ENCODE assay signal across 1 cellular context in the genomic region with DNA sequence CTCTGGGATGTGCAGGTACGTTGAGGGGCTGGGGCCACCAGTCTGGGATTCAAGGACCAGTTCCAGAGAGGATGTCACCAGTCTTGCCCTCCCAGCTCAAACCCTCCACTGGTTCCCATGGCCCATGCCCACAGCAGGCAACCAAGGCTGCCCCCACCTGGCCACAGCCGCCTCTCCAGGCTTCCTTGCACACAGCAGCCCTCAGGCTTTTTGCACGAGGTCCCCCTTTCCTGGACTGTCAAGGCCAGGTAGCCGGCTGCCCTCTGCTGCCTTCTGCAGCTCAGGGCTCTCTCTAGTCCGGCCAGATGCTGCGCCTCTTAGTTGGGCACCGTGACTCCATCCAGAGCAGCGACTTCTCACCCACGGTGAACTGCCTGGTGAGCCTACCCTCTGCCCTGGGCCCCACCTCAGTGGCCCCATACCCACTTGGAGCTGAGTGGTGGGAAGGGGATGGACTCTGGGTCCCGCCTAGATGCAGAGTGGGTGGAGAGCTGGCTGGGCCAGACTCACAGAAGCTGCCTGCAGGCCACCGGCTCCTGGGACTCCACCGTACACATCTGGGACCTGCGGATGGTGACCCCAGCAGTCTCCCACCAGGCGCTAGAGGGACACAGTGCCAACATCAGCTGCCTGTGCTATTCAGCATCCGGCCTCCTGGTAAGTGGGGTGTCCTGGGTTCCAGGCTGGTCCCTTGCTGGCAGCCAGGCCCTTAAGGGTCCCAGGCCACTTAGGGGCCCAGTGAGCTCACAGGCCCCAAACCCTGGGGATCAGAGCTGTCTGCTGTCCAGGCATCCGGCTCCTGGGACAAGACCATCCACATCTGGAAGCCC.
A peak's percentile ranks its signal among the peaks of the same experiment; 100 is the strongest.
TF ChIP-seq lines count a peak whose summit lies in the region.

No MANE protein-coding gene starts in this region.

TF ChIP-seq in HepG2, 621 proteins besides CTCF, POLR2A, EP300 and RAD21 (continued from another document and continues in another):
- TF ChIP-seq, protein P1, sequence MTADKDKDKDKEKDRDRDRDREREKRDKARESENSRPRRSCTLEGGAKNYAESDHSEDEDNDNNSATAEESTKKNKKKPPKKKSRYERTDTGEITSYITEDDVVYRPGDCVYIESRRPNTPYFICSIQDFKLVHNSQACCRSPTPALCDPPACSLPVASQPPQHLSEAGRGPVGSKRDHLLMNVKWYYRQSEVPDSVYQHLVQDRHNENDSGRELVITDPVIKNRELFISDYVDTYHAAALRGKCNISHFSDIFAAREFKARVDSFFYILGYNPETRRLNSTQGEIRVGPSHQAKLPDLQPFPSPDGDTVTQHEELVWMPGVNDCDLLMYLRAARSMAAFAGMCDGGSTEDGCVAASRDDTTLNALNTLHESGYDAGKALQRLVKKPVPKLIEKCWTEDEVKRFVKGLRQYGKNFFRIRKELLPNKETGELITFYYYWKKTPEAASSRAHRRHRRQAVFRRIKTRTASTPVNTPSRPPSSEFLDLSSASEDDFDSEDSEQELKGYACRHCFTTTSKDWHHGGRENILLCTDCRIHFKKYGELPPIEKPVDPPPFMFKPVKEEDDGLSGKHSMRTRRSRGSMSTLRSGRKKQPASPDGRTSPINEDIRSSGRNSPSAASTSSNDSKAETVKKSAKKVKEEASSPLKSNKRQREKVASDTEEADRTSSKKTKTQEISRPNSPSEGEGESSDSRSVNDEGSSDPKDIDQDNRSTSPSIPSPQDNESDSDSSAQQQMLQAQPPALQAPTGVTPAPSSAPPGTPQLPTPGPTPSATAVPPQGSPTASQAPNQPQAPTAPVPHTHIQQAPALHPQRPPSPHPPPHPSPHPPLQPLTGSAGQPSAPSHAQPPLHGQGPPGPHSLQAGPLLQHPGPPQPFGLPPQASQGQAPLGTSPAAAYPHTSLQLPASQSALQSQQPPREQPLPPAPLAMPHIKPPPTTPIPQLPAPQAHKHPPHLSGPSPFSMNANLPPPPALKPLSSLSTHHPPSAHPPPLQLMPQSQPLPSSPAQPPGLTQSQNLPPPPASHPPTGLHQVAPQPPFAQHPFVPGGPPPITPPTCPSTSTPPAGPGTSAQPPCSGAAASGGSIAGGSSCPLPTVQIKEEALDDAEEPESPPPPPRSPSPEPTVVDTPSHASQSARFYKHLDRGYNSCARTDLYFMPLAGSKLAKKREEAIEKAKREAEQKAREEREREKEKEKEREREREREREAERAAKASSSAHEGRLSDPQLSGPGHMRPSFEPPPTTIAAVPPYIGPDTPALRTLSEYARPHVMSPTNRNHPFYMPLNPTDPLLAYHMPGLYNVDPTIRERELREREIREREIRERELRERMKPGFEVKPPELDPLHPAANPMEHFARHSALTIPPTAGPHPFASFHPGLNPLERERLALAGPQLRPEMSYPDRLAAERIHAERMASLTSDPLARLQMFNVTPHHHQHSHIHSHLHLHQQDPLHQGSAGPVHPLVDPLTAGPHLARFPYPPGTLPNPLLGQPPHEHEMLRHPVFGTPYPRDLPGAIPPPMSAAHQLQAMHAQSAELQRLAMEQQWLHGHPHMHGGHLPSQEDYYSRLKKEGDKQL (CRISPR knock-in tag; IDR thresholded peaks at IDR 0.05; ENCODE audit: low read depth): no peak
- TF ChIP-seq MLLT10 (CRISPR knock-in tag; IDR thresholded peaks at IDR 0.05): no peak
- no peak for TF ChIP-seq PAXIP1 (CRISPR knock-in tag; conservative IDR thresholded peaks at IDR 0.05)
- no peak for TF ChIP-seq SRF (IDR thresholded peaks at IDR 0.05; ENCODE audit: low read depth, low read length)
- no peak for TF ChIP-seq LRRFIP1 (CRISPR knock-in tag; conservative IDR thresholded peaks at IDR 0.05)
- no peak for TF ChIP-seq HHEX (CRISPR knock-in tag; IDR thresholded peaks at IDR 0.05)
- TF ChIP-seq STAG1 (CRISPR knock-in tag; IDR thresholded peaks at IDR 0.05): peak; percentile 78
- TF ChIP-seq YEATS2 (CRISPR knock-in tag; IDR thresholded peaks at IDR 0.05; ENCODE audit: borderline replicate concordance): no peak
- TF ChIP-seq ASH2L (IDR thresholded peaks at IDR 0.05; ENCODE audit: insufficient read length, low read depth, low read length): no peak
- TF ChIP-seq ZBTB38 (CRISPR knock-in tag; IDR thresholded peaks at IDR 0.05): no peak
- no peak for TF ChIP-seq KAT2B (IDR thresholded peaks at IDR 0.05; ENCODE audit: borderline replicate concordance, low read depth, low read length)
- no peak for TF ChIP-seq HBP1 (CRISPR knock-in tag; IDR thresholded peaks at IDR 0.05; ENCODE audit: low read depth)
- TF ChIP-seq ZNF230 (CRISPR knock-in tag; IDR thresholded peaks at IDR 0.05): no peak
- TF ChIP-seq ATF5 (CRISPR knock-in tag; IDR thresholded peaks at IDR 0.05; ENCODE audit: low read depth): no peak
- TF ChIP-seq KAT8 (CRISPR knock-in tag; IDR thresholded peaks at IDR 0.05): no peak
- no peak for TF ChIP-seq ARNT2 (CRISPR knock-in tag; IDR thresholded peaks at IDR 0.05; ENCODE audit: low read depth)
- no peak for TF ChIP-seq ZNF543 (CRISPR knock-in tag; IDR thresholded peaks at IDR 0.05)
- TF ChIP-seq CBX5 (CRISPR knock-in tag; IDR thresholded peaks at IDR 0.05; ENCODE audit: borderline replicate concordance): no peak
- TF ChIP-seq SATB2 (CRISPR knock-in tag; IDR thresholded peaks at IDR 0.05): no peak
- no peak for TF ChIP-seq TAF15 (IDR thresholded peaks at IDR 0.05; ENCODE audit: low read depth, low read length, poor library complexity, severe bottlenecking)
- TF ChIP-seq RBFOX2 (IDR thresholded peaks at IDR 0.05; ENCODE audit: low read depth, low read length): peak; percentile 55; the same call in 1 of the 2 replicates
- no peak for TF ChIP-seq ZNF513 (CRISPR knock-in tag; conservative IDR thresholded peaks at IDR 0.05)
- no peak for TF ChIP-seq ZNF143 (CRISPR knock-in tag; IDR thresholded peaks at IDR 0.05)
- no peak for TF ChIP-seq NR1H2 (CRISPR knock-in tag; IDR thresholded peaks at IDR 0.05; ENCODE audit: borderline replicate concordance, low read depth)
- TF ChIP-seq, protein P2, sequence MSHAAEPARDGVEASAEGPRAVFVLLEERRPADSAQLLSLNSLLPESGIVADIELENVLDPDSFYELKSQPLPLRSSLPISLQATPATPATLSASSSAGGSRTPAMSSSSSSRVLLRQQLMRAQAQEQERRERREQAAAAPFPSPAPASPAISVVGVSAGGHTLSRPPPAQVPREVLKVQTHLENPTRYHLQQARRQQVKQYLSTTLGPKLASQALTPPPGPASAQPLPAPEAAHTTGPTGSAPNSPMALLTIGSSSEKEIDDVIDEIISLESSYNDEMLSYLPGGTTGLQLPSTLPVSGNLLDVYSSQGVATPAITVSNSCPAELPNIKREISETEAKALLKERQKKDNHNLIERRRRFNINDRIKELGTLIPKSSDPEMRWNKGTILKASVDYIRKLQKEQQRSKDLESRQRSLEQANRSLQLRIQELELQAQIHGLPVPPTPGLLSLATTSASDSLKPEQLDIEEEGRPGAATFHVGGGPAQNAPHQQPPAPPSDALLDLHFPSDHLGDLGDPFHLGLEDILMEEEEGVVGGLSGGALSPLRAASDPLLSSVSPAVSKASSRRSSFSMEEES (CRISPR knock-in tag; IDR thresholded peaks at IDR 0.05): no peak
- TF ChIP-seq, protein P3, sequence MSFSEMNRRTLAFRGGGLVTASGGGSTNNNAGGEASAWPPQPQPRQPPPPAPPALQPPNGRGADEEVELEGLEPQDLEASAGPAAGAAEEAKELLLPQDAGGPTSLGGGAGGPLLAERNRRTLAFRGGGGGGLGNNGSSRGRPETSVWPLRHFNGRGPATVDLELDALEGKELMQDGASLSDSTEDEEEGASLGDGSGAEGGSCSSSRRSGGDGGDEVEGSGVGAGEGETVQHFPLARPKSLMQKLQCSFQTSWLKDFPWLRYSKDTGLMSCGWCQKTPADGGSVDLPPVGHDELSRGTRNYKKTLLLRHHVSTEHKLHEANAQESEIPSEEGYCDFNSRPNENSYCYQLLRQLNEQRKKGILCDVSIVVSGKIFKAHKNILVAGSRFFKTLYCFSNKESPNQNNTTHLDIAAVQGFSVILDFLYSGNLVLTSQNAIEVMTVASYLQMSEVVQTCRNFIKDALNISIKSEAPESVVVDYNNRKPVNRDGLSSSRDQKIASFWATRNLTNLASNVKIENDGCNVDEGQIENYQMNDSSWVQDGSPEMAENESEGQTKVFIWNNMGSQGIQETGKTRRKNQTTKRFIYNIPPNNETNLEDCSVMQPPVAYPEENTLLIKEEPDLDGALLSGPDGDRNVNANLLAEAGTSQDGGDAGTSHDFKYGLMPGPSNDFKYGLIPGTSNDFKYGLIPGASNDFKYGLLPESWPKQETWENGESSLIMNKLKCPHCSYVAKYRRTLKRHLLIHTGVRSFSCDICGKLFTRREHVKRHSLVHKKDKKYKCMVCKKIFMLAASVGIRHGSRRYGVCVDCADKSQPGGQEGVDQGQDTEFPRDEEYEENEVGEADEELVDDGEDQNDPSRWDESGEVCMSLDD (CRISPR knock-in tag; IDR thresholded peaks at IDR 0.05; ENCODE audit: borderline replicate concordance): no peak
- TF ChIP-seq ZNF333 (CRISPR knock-in tag; IDR thresholded peaks at IDR 0.05; ENCODE audit: borderline replicate concordance): no peak
- no peak for TF ChIP-seq ZNF232 (CRISPR knock-in tag; IDR thresholded peaks at IDR 0.05; ENCODE audit: borderline replicate concordance)
- TF ChIP-seq ZNF749 (CRISPR knock-in tag; IDR thresholded peaks at IDR 0.05; ENCODE audit: borderline replicate concordance): no peak
- no peak for TF ChIP-seq CREB3 (CRISPR knock-in tag; IDR thresholded peaks at IDR 0.05)
- no peak for TF ChIP-seq ZNF17 (CRISPR knock-in tag; IDR thresholded peaks at IDR 0.05)
- no peak for TF ChIP-seq CAMTA2 (CRISPR knock-in tag; IDR thresholded peaks at IDR 0.05; ENCODE audit: borderline replicate concordance)
- peak; percentile 36; the same call in 1 of the 3 replicates for TF ChIP-seq MXI1 (IDR thresholded peaks at IDR 0.05; ENCODE audit: borderline replicate concordance, low read depth, low read length)
- TF ChIP-seq IKZF1 (IDR thresholded peaks at IDR 0.05): no peak
